ENCODE assay signal across 14 cellular contexts in genomic region chr7:80584778-80585177, GRCh38. TPM values are rescaled to one million over a fixed set of nuclear protein-coding genes. Genes with fewer than 3 reads are reported as not detected.
DNase-seq lines count a peak whose midpoint lies in the region; ATAC-seq, FAIRE-seq and TF ChIP-seq lines count a peak whose summit lies in the region.
"Had no signal": no experiment of that assay in that cellular context is flagged by ENCODE, and none has a peak within 500 bp of the region (broad histone marks: within the 10 kb centered on the region; RNA-seq: fewer than 3 reads in every experiment).

No MANE protein-coding gene starts in this region.

- DNase-seq in AG04449 (ENCODE audit: low read depth, low spot score), result peak; percentile 24
- DNase-seq in IMR-90, result peak; percentile 42
- peak; percentile 88 for DNase-seq in choroid plexus epithelial cell (ENCODE audit: low read depth)
- DNase-seq in left lung, result no peak
- no peak for DNase-seq in C1 segment of cervical spinal cord (lab: John Stamatoyannopoulos, UW)
- no peak for DNase-seq in NCI-H2227 treated with DMSO at 0.1 percent for 48 hours (lab: John Stamatoyannopoulos, UW)
- DNase-seq in frontal cortex (ENCODE audit: low spot score in 2 of 2), result no peak
- no peak for DNase-seq in cerebellar cortex (ENCODE audit: low spot score)
- DNase-seq: hippocampal formation, NCI-H1930, Peyer's patch had no signal

- no peak overlapping the region for H2AK9ac ChIP-seq in IMR-90 (replicated peaks; ENCODE audit: low read depth, low read length, poor library complexity)

- H2BK20ac ChIP-seq in IMR-90 (ENCODE audit: low read depth, low read length), result no peak overlapping the region; the same call in 1 of the 2 replicates

- H2BK120ac ChIP-seq in IMR-90 (ENCODE audit: low read depth, low read length), result no peak overlapping the region

- H4K5ac ChIP-seq in IMR-90 (ENCODE audit: low read depth, low read length), result no peak overlapping the region

- H2BK15ac ChIP-seq in IMR-90 (ENCODE audit: low read depth, low read length), result no peak overlapping the region

- no peak overlapping the region for H3K4me2 ChIP-seq in IMR-90 (ENCODE audit: low read depth, low read length)
- H3K4me2 ChIP-seq: BLaER1, smooth muscle cell had no signal

- H3K27ac ChIP-seq in IMR-90 (ENCODE audit: insufficient read depth, low read length) (no peak overlapping the region), left lung (no peak overlapping the region)
- H3K27ac ChIP-seq: BLaER1, coronary artery, Peyer's patch had no signal

- no peak for TF ChIP-seq POLR2A in IMR-90 (IDR thresholded peaks at IDR 0.05; ENCODE audit: low read depth, low read length)

- no peak overlapping the region for H3K9ac ChIP-seq in IMR-90 (ENCODE audit: low read depth, low read length)
- H3K9ac ChIP-seq: BLaER1 had no signal

- in situ Hi-C loops in IMR-90 (cut with MboI; ENCODE audit: low sequenced_read_pairs), result no loop called here

- POLR2A ChIA-PET in AG04449 (lab: Yijun Ruan, JAX) (no interaction called here), IMR-90 (lab: Charles Lee; ENCODE audit: unreplicated experiment) (no interaction called here)

- H4K20me1 ChIP-seq in IMR-90 (ENCODE audit: insufficient read depth, low read length), result no peaks in the 10 kb centered on the region
- H4K20me1 ChIP-seq: BLaER1 had no signal

- H3K18ac ChIP-seq in IMR-90 (ENCODE audit: low read depth, low read length), result no peak overlapping the region

- no TSS peak for BruUV-seq in IMR-90 (replicated peaks; lab: Mats Ljungman, UMichigan)

- no peak overlapping the region for H4K8ac ChIP-seq in IMR-90 (ENCODE audit: low read depth in 2 of 2, low read length in 2 of 2)

- no peaks in the 10 kb centered on the region for H3K9me1 ChIP-seq in IMR-90 (ENCODE audit: insufficient read depth, low read length)

- H3K79me1 ChIP-seq in IMR-90 (ENCODE audit: low read depth in 1 of 2, low read length in 2 of 2), result no peaks in the 10 kb centered on the region

- no peak for FAIRE-seq in frontal cortex (lab: Jason Lieb, UNC)

- intact Hi-C loops in IMR-90 (cut with micrococcal nuclease), result no loop called here
- intact Hi-C loops in left lung (cut with DNase I), result no loop called here

- no peak for ATAC-seq in IMR-90 (ENCODE audit: low read depth)
- peak; percentile 89 for ATAC-seq in left lung

- H2AK5ac ChIP-seq in IMR-90 (ENCODE audit: low read depth, low read length), result no peak overlapping the region

- H3K4me3 ChIP-seq in AG04449 (ENCODE audit: low read depth, low read length), result no peak overlapping the region
- no peak overlapping the region for H3K4me3 ChIP-seq in IMR-90 (ENCODE audit: insufficient read depth, low read depth, low read length)
- H3K4me3 ChIP-seq in choroid plexus epithelial cell (ENCODE audit: low read depth, low read length), result no peak overlapping the region
- H3K4me3 ChIP-seq in left lung, result no peak overlapping the region
- H3K4me3 ChIP-seq: BLaER1, coronary artery, Peyer's patch, smooth muscle cell had no signal

- no peak overlapping the region for H3K14ac ChIP-seq in IMR-90 (replicated peaks; ENCODE audit: low read depth, low read length)

- H3K9me3 ChIP-seq in IMR-90 (ENCODE audit: control insufficient read depth, insufficient read depth, low read length) (no peaks in the 10 kb centered on the region), left lung (no peaks in the 10 kb centered on the region)
- H3K9me3 ChIP-seq: BLaER1, Peyer's patch had no signal

- H3K4ac ChIP-seq in IMR-90 (ENCODE audit: low read depth, low read length), result no peak overlapping the region

- no peak for TF ChIP-seq RAD21 in IMR-90 (IDR thresholded peaks at IDR 0.05; ENCODE audit: low read length)

- H2AFZ ChIP-seq in IMR-90 (replicated peaks; ENCODE audit: low read length, poor library complexity), result no peak overlapping the region

- CTCF ChIA-PET in AG04449 (lab: Yijun Ruan, JAX) (no interaction called here), IMR-90 (lab: Yijun Ruan, JAX) (no interaction called here)

- H3K56ac ChIP-seq in IMR-90 (ENCODE audit: extremely low read depth, insufficient read depth, low read length), result no peak overlapping the region

- TF ChIP-seq CTCF in AG04449 (IDR thresholded peaks at IDR 0.05; ENCODE audit: insufficient read depth, low read length, missing control alignments) (no peak), IMR-90 (conservative IDR thresholded peaks at IDR 0.05; ENCODE audit: low read depth, low read length) (no peak), choroid plexus epithelial cell (conservative IDR thresholded peaks at IDR 0.05; ENCODE audit: low read depth, low read length) (no peak), left lung (IDR thresholded peaks at IDR 0.05) (no peak)

- dilution Hi-C loops in IMR-90 (cut with HindIII; ENCODE audit: low sequenced_read_pairs, unreplicated experiment), result no loop called here

- no peak overlapping the region for H3K23ac ChIP-seq in IMR-90 (ENCODE audit: low read depth, low read length)

- peaks cover 2% of the 10 kb centered on the region; the same call in 1 of the 2 replicates for H3K4me1 ChIP-seq in IMR-90 (ENCODE audit: control insufficient read depth, insufficient read depth, low read length)
- H3K4me1 ChIP-seq in left lung, result no peaks in the 10 kb centered on the region
- H3K4me1 ChIP-seq: Peyer's patch had no signal

- no peak overlapping the region for H4K91ac ChIP-seq in IMR-90 (ENCODE audit: insufficient read depth, low read depth, low read length)

- no peak overlapping the region for H2BK5ac ChIP-seq in IMR-90 (ENCODE audit: low read depth, low read length, poor library complexity, severe bottlenecking)

- no peaks in the 10 kb centered on the region for H3K36me3 ChIP-seq in IMR-90 (ENCODE audit: control insufficient read depth, insufficient read depth, low read length)
- no peaks in the 10 kb centered on the region for H3K36me3 ChIP-seq in left lung
- H3K36me3 ChIP-seq: BLaER1, Peyer's patch had no signal

- H3K27me3 ChIP-seq in IMR-90 (ENCODE audit: control insufficient read depth, insufficient read depth, low read length) (no peaks in the 10 kb centered on the region), left lung (no peaks in the 10 kb centered on the region)
- H3K27me3 ChIP-seq: BLaER1, Peyer's patch had no signal

TF ChIP-seq in IMR-90, 13 proteins besides CTCF, POLR2A, EP300 and RAD21:
- TF ChIP-seq CHD1 (IDR thresholded peaks at IDR 0.05; ENCODE audit: low read depth, low read length), result no peak
- peak; percentile 56 for TF ChIP-seq CEBPB (IDR thresholded peaks at IDR 0.05; ENCODE audit: low read depth, low read length)
- TF ChIP-seq RFX5 (IDR thresholded peaks at IDR 0.05; ENCODE audit: low read depth, low read length), result no peak
- no peak for TF ChIP-seq MAZ (IDR thresholded peaks at IDR 0.05; ENCODE audit: borderline replicate concordance, low read depth, low read length)
- no peak for TF ChIP-seq FOS (IDR thresholded peaks at IDR 0.05; ENCODE audit: low read depth, low read length)
- no peak for TF ChIP-seq RCOR1 (IDR thresholded peaks at IDR 0.05; ENCODE audit: insufficient replicate concordance, low read length)
- TF ChIP-seq USF2 (IDR thresholded peaks at IDR 0.05; ENCODE audit: low read depth, low read length), result 0 out of 2 replicates have a peak, but pooled peaks have one; percentile 37
- no peak for TF ChIP-seq ELK1 (IDR thresholded peaks at IDR 0.05; ENCODE audit: borderline replicate concordance, low read depth, low read length)
- TF ChIP-seq MXI1 (IDR thresholded peaks at IDR 0.05; ENCODE audit: borderline replicate concordance, low read depth, low read length), result no peak
- TF ChIP-seq BHLHE40 (IDR thresholded peaks at IDR 0.05; ENCODE audit: low read depth, low read length), result no peak
- TF ChIP-seq MAFK (IDR thresholded peaks at IDR 0.05; ENCODE audit: low read depth, low read length), result no peak
- no peak for TF ChIP-seq SMC3 (IDR thresholded peaks at IDR 0.05; ENCODE audit: low read depth, low read length)
- no peak for TF ChIP-seq NFE2L2 (IDR thresholded peaks at IDR 0.05; ENCODE audit: low read depth, low read length)

RNA-seq across cellular contexts. Expression of gene CD36, which starts 53.7 kb away (rescaled TPM):
- total RNA-seq in IMR-90 (2012; rRNA removed) (0.54 and 0.56 TPM in 2 replicates), left lung (100 to 1,000 TPM; 137 to 253 TPM), frontal cortex (22.0 TPM)
- 0.19 and 0.52 TPM in 2 replicates for polyA plus RNA-seq in IMR-90 (2012; rRNA removed)
- 0.04 and 0.05 TPM in 2 replicates for polyA plus RNA-seq in IMR-90 (2012; cell fraction: cytosol; rRNA removed)
- polyA plus RNA-seq in IMR-90 (2012; cell fraction: nucleus; rRNA removed; ENCODE audit: low replicate concordance), result 0.03 and 0.47 TPM in 2 replicates

Comparison
In these comparisons a context has a peak if more than half of its experiments do, and no peak if none do; other contexts are left out.
1. DNase-seq: peak in AG04449 (single experiment), IMR-90 (single experiment) and choroid plexus epithelial cell (single experiment); none in left lung (0 of 2), C1 segment of cervical spinal cord (0 of 14), NCI-H2227 treated with DMSO at 0.1 percent for 48 hours (single experiment), frontal cortex (0 of 2) and cerebellar cortex (single experiment).
2. RNA of gene CD36, which starts 53.7 kb away (total RNA-seq): 137 to 253 TPM in left lung and 22.0 TPM in frontal cortex (single experiment); 0.54 to 0.56 TPM in IMR-90; every median in the first group is over 10 times any median in the second.